In the genomic region with DNA sequence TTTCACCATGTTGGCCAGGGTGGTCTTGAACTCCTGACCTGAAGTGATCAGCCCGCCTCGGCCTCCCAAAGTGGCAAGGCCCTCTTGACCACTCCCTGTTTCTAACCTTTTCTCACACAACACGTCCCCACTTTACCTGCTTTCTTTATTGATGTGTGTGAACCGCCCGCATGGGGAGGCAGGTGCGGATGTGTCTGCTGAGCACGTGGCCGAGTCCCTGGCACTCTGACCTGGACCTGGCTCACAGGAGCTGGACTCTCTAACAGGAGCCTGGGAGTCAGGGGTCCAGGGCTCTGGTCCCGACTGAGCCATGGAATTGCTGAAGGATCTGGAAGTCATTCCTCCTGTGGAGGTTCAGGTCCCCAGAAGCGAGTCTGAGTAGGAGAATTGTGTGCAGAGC, we compare ENCODE assay signal across 30 cellular contexts. TPM values are rescaled to one million over a fixed set of nuclear protein-coding genes. Genes with fewer than 3 reads are reported as not detected.
DNase-seq lines count a peak whose midpoint lies in the region; ATAC-seq, FAIRE-seq and TF ChIP-seq lines count a peak whose summit lies in the region.
"Had no signal": no experiment of that assay in that cellular context is flagged by ENCODE, and none has a peak within 500 bp of the region (broad histone marks: within the 10 kb centered on the region; RNA-seq: fewer than 3 reads in every experiment).

No MANE protein-coding gene starts in this region.

- TF ChIP-seq RAD21 in HepG2 (CRISPR knock-in tag; IDR thresholded peaks at IDR 0.05), result no peak
- TF ChIP-seq RAD21 in H1 (IDR thresholded peaks at IDR 0.05 in 1 of 2, conservative IDR thresholded peaks at IDR 0.05 in 1 of 2; ENCODE audit: low read depth in 2 of 2, low read length in 2 of 2), result no peak

- no peak overlapping the region for H3K18ac ChIP-seq in H1 (ENCODE audit: extremely low read depth, low read length)

- ATAC-seq in HepG2 (no peak), right lobe of liver (no peak), lower lobe of right lung (no peak), upper lobe of right lung (no peak), mucosa of descending colon (no peak)
- ATAC-seq: GM12878 had no signal

- H2AFZ ChIP-seq in HepG2 (ENCODE audit: low read length) (no peak overlapping the region), H1 (ENCODE audit: low read length) (no peak overlapping the region)

- no peak overlapping the region for H3K4ac ChIP-seq in H1 (replicated peaks; ENCODE audit: insufficient read length, low read depth, low read length)

- POLR2A ChIA-PET in HepG2 (lab: Yijun Ruan, JAX), result no interaction called here
- POLR2A ChIA-PET in H1 (lab: Charles Lee; ENCODE audit: partially characterized antibody), result interaction anchor here (0.7 to 0.9 kb wide), 2 partner anchors 30 to 40 kb away, joined by 3 read pairs; partner anchors contain the start of gene C11orf96

- 24% methylated on average over 10 of the region's 10 CpGs for WGBS in HepG2 (ENCODE audit: low lambda C conversion rate)
- WGBS in right lobe of liver (ENCODE audit: insufficient coverage, low coverage, low lambda C conversion rate, missing lambda C conversion rate), result 90% methylated on average over 8 of the region's 10 CpGs
- 77% methylated on average over 10 of the region's 10 CpGs; no CpG with 5 or more reads in 1 of the 2 experiments for WGBS in H1 (ENCODE audit: extremely low coverage in 1 of 2, insufficient coverage in 1 of 2, insufficient read length in 1 of 2, insufficient replicate concordance in 2 of 2, low coverage in 1 of 2, low lambda C conversion rate in 2 of 2, missing lambda C conversion rate in 1 of 2), 2 experiments

- TF ChIP-seq POLR2A in HepG2 (IDR thresholded peaks at IDR 0.05; ENCODE audit: insufficient read depth in 1 of 2, low read depth in 2 of 2, low read length in 2 of 2) (no peak), right lobe of liver (IDR thresholded peaks at IDR 0.05) (no peak), H1 (IDR thresholded peaks at IDR 0.05; ENCODE audit: control extremely low read depth in 1 of 2, low read depth in 2 of 2, low read length in 2 of 2) (no peak)

- no TSS peak for BruUV-seq in HepG2 (replicated peaks; lab: Mats Ljungman, UMichigan)

- H3K56ac ChIP-seq in H1 (replicated peaks; ENCODE audit: insufficient read length, low read depth, low read length), result no peak overlapping the region

- H2BK5ac ChIP-seq in H1 (ENCODE audit: low read depth, low read length), result no peak overlapping the region

- no peak overlapping the region for H3K27ac ChIP-seq in HepG2 (ENCODE audit: extremely low read length, insufficient read depth, low read length)
- H3K27ac ChIP-seq in right lobe of liver, result no peak overlapping the region
- no peak overlapping the region for H3K27ac ChIP-seq in H1 (ENCODE audit: low read depth, low read length)
- H3K27ac ChIP-seq in lower lobe of right lung, result peak overlapping the region; percentile 31
- H3K27ac ChIP-seq in upper lobe of right lung, result peak overlapping the region; percentile 13
- H3K27ac ChIP-seq: BLaER1 had no signal

- H3K4me2 ChIP-seq in HepG2 (ENCODE audit: low read depth, low read length) (no peak overlapping the region), H1 (ENCODE audit: insufficient read depth in 1 of 2, low read depth in 2 of 2, low read length in 2 of 2) (no peak overlapping the region)
- H3K4me2 ChIP-seq: BLaER1 had no signal

- no peak overlapping the region for H3K14ac ChIP-seq in H1 (ENCODE audit: insufficient read length)

- CTCF ChIA-PET in HepG2 (lab: Yijun Ruan, JAX; ENCODE audit: low intra/inter-chr PET ratio, low total read pairs) (no interaction called here), H1 (lab: Charles Lee; ENCODE audit: partially characterized antibody) (interaction anchor here (0.9 to 2.3 kb wide), 7 partner anchors 9 to 92 kb away, joined by 3 to 10 read pairs (median 3); no protein-coding TSS in a partner anchor)

- H3K4me1 ChIP-seq in HepG2 (ENCODE audit: insufficient read depth, low read length), result peaks cover 49% of the 10 kb centered on the region
- peaks cover 0 to 44% (median 13%) of the 10 kb centered on the region in 4 donors for H3K4me1 ChIP-seq in right lobe of liver
- H3K4me1 ChIP-seq in H1 (replicated peaks in 1 of 4; ENCODE audit: control insufficient read depth in 3 of 4, insufficient read depth in 4 of 4, low read length in 3 of 4), result peaks cover 0 to 4% (median 0%) of the 10 kb centered on the region in 4 experiments; a peak in 4 of 7 replicates
- H3K4me1 ChIP-seq in lower lobe of right lung, result peaks cover 70% of the 10 kb centered on the region
- H3K4me1 ChIP-seq in upper lobe of right lung, result peaks cover 37% of the 10 kb centered on the region
- H3K4me1 ChIP-seq in mucosa of descending colon (ENCODE audit: low read depth), result no peaks in the 10 kb centered on the region
- H3K4me1 ChIP-seq: BE2C, BLaER1 had no signal

- no peaks in the 10 kb centered on the region for H3K27me3 Mint-ChIP-seq in glutamatergic neuron (ENCODE audit: unreplicated experiment)

- H3K9me3 Mint-ChIP-seq in glutamatergic neuron (ENCODE audit: unreplicated experiment), result peaks cover 2% of the 10 kb centered on the region

- H3K36me3 Mint-ChIP-seq in glutamatergic neuron (ENCODE audit: unreplicated experiment), result no peaks in the 10 kb centered on the region
- H3K36me3 Mint-ChIP-seq: CD14-positive monocyte; CD4-positive, alpha-beta memory T cell; CD4-positive, CD25-positive, alpha-beta regulatory T cell; CD8-positive, alpha-beta memory T cell had no signal

- no peak overlapping the region for H4K8ac ChIP-seq in H1 (ENCODE audit: extremely low read depth, insufficient read depth, low read length)

- FAIRE-seq in HepG2 (lab: Jason Lieb, UNC) (no peak), H1 (lab: Jason Lieb, UNC) (no peak)
- FAIRE-seq: A204.1, GM12878, GM12892, GM18507 had no signal

- H4K20me1 ChIP-seq in HepG2 (ENCODE audit: insufficient read depth, low read length), result no peaks in the 10 kb centered on the region
- H4K20me1 ChIP-seq in H1 (replicated peaks in 1 of 2; ENCODE audit: control insufficient read depth in 1 of 2, insufficient read depth in 2 of 2, low read length in 2 of 2), result no peaks in the 10 kb centered on the region
- H4K20me1 ChIP-seq: BLaER1 had no signal

- intact Hi-C loops in HepG2 (cut with micrococcal nuclease; ENCODE audit: unreplicated experiment) (no loop called here), right lobe of liver (cut with DNase I) (no loop called here), lower lobe of right lung (cut with DNase I) (no loop called here), upper lobe of right lung (cut with DNase I) (no loop called here), mucosa of descending colon (cut with DNase I, micrococcal nuclease) (no loop called here)

- H3K36me3 ChIP-seq in HepG2 (replicated peaks in 1 of 2; ENCODE audit: control insufficient read depth in 1 of 2, insufficient read depth in 2 of 2, low read length in 2 of 2) (no peaks in the 10 kb centered on the region), right lobe of liver (no peaks in the 10 kb centered on the region), H1 (ENCODE audit: control insufficient read depth in 2 of 4, insufficient read depth in 4 of 4, low read length in 3 of 4) (no peaks in the 10 kb centered on the region), lower lobe of right lung (no peaks in the 10 kb centered on the region), upper lobe of right lung (no peaks in the 10 kb centered on the region), mucosa of descending colon (ENCODE audit: low read depth) (no peaks in the 10 kb centered on the region)
- H3K36me3 ChIP-seq: BE2C, BLaER1 had no signal

- H4K5ac ChIP-seq in H1 (ENCODE audit: insufficient read length, low read depth, low read length), result no peak overlapping the region

- no peak overlapping the region for H2BK120ac ChIP-seq in H1 (replicated peaks; ENCODE audit: low read depth, low read length)

- H3K27me3 ChIP-seq in HepG2 (ENCODE audit: control insufficient read depth in 1 of 2, insufficient read depth in 2 of 2, low read length in 2 of 2) (no peaks in the 10 kb centered on the region), right lobe of liver (no peaks in the 10 kb centered on the region), H1 (replicated peaks in 1 of 4; ENCODE audit: control insufficient read depth in 3 of 4, extremely low read depth in 1 of 4, insufficient read depth in 3 of 4, low read length in 3 of 4) (no peaks in the 10 kb centered on the region), lower lobe of right lung (ENCODE audit: low read depth) (no peaks in the 10 kb centered on the region), upper lobe of right lung (no peaks in the 10 kb centered on the region)
- H3K27me3 ChIP-seq: BE2C, BLaER1 had no signal

- no peaks in the 10 kb centered on the region for H3K79me2 ChIP-seq in HepG2 (ENCODE audit: insufficient read depth, low read length)
- H3K79me2 ChIP-seq in H1 (ENCODE audit: control insufficient read depth in 1 of 2, insufficient read depth in 2 of 2, low read length in 2 of 2), result no peaks in the 10 kb centered on the region

- H3K9ac ChIP-seq in HepG2 (ENCODE audit: insufficient read depth, low read depth, low read length), result no peak overlapping the region
- H3K9ac ChIP-seq in H1 (replicated peaks in 1 of 4; ENCODE audit: extremely low read depth in 1 of 4, low read depth in 3 of 4, low read length in 3 of 4), result no peak overlapping the region
- H3K9ac ChIP-seq: BLaER1 had no signal

- TF ChIP-seq CTCF in HepG2 (CRISPR knock-in tag; IDR thresholded peaks at IDR 0.05) (no peak), right lobe of liver (IDR thresholded peaks at IDR 0.05) (no peak), H1 (IDR thresholded peaks at IDR 0.05; ENCODE audit: control extremely low read depth in 1 of 3, insufficient read depth in 1 of 3, low read depth in 1 of 3, low read length in 3 of 3) (no peak), lower lobe of right lung (IDR thresholded peaks at IDR 0.05) (no peak), upper lobe of right lung (IDR thresholded peaks at IDR 0.05) (no peak), glutamatergic neuron (IDR thresholded peaks at IDR 0.05; ENCODE audit: partially characterized antibody, unreplicated experiment) (no peak), mucosa of descending colon (IDR thresholded peaks at IDR 0.05) (no peak)

- DNase-seq in HepG2 (ENCODE audit: low spot score) (no peak), right lobe of liver (no peak), H1 (ENCODE audit: low read depth in 1 of 2, low spot score in 2 of 2) (no peak), lower lobe of right lung (no peak), upper lobe of right lung (no peak), HT-29 (ENCODE audit: low spot score) (no peak), glutamatergic neuron (no peak), mucosa of descending colon (no peak)
- DNase-seq: 8988T; ACHN; BE2C; C1 segment of cervical spinal cord; CD4-positive, alpha-beta memory T cell; CD4-positive, CD25-positive, alpha-beta regulatory T cell; CD8-positive, alpha-beta memory T cell; COR-L47; DMS 273 treated with DMSO at 0.1 percent for 48 hours; DMS153; DMS53; DMS79; DND-41; EL; GDM1 had no signal

- H3K79me1 ChIP-seq in H1 (ENCODE audit: low read depth, low read length), result no peaks in the 10 kb centered on the region

- no peak for TF ChIP-seq EP300 in HepG2 (IDR thresholded peaks at IDR 0.05; ENCODE audit: low read depth in 2 of 2, low read length in 2 of 2)
- no peak for TF ChIP-seq EP300 in HepG2 (CRISPR knock-in tag; IDR thresholded peaks at IDR 0.05; ENCODE audit: borderline replicate concordance)
- TF ChIP-seq EP300 in H1 (IDR thresholded peaks at IDR 0.05; ENCODE audit: borderline replicate concordance in 1 of 2, low read depth in 2 of 2, low read length in 2 of 2), result no peak

- H3K4me3 Mint-ChIP-seq in glutamatergic neuron (ENCODE audit: unreplicated experiment), result no peak overlapping the region
- H3K4me3 Mint-ChIP-seq: CD14-positive monocyte; CD4-positive, CD25-positive, alpha-beta regulatory T cell; CD8-positive, alpha-beta memory T cell had no signal

- H3K4me3 ChIP-seq in HepG2 (replicated peaks in 1 of 3; ENCODE audit: insufficient read depth in 1 of 3, low read depth in 2 of 3, low read length in 3 of 3), result no peak overlapping the region
- no peak overlapping the region for H3K4me3 ChIP-seq in right lobe of liver
- H3K4me3 ChIP-seq in H1 (ENCODE audit: extremely low read depth in 1 of 4, insufficient read depth in 2 of 4, low read depth in 3 of 4, low read length in 4 of 4), result no peak overlapping the region
- H3K4me3 ChIP-seq in lower lobe of right lung, result no peak overlapping the region
- no peak overlapping the region for H3K4me3 ChIP-seq in upper lobe of right lung
- H3K4me3 ChIP-seq in mucosa of descending colon, result no peak overlapping the region
- H3K4me3 ChIP-seq: BLaER1, GM12878 had no signal

- peaks cover 5% of the 10 kb centered on the region for H3K4me1 Mint-ChIP-seq in glutamatergic neuron (ENCODE audit: low read depth, unreplicated experiment)
- H3K4me1 Mint-ChIP-seq: CD14-positive monocyte; CD4-positive, alpha-beta memory T cell; CD4-positive, CD25-positive, alpha-beta regulatory T cell; CD8-positive, alpha-beta memory T cell had no signal

- no peak overlapping the region for H3K23ac ChIP-seq in H1 (ENCODE audit: insufficient read length)

- no peaks in the 10 kb centered on the region for H3K23me2 ChIP-seq in H1 (ENCODE audit: low read depth, low read length)

- in situ Hi-C loops in HepG2 (cut with HindIII; ENCODE audit: extremely low pct_ligation_motif_present, low pct_unique_long_range_greater_than_20kb), result no loop called here

- no peaks in the 10 kb centered on the region for H3K9me3 ChIP-seq in HepG2 (ENCODE audit: low read length)
- H3K9me3 ChIP-seq in right lobe of liver, result no peaks in the 10 kb centered on the region
- no peaks in the 10 kb centered on the region for H3K9me3 ChIP-seq in H1 (ENCODE audit: insufficient read depth in 2 of 2, low read depth in 1 of 2, low read length in 1 of 2)
- H3K9me3 ChIP-seq in lower lobe of right lung, result peaks cover 2% of the 10 kb centered on the region
- no peaks in the 10 kb centered on the region for H3K9me3 ChIP-seq in upper lobe of right lung
- H3K9me3 ChIP-seq in mucosa of descending colon, result no peaks in the 10 kb centered on the region
- H3K9me3 ChIP-seq: BE2C, BLaER1 had no signal

- peak overlapping the region; percentile 72; the same call in 1 of the 2 replicates for H2BK15ac ChIP-seq in H1 (ENCODE audit: low read length)

- H2AK5ac ChIP-seq in H1 (ENCODE audit: low read depth, low read length), result no peak overlapping the region

- no peak overlapping the region for H2BK20ac ChIP-seq in H1 (ENCODE audit: low read length)

- no peak overlapping the region for H3K27ac Mint-ChIP-seq in glutamatergic neuron (ENCODE audit: unreplicated experiment)
- H3K27ac Mint-ChIP-seq: CD4-positive, alpha-beta memory T cell; CD8-positive, alpha-beta memory T cell had no signal

- 0 out of 2 replicates have a peak overlapping the region, but pooled peaks have one; percentile 17 for H2BK12ac ChIP-seq in H1 (ENCODE audit: low read depth, low read length)

- no peak overlapping the region for H4K91ac ChIP-seq in H1 (replicated peaks; ENCODE audit: insufficient read length, low read length)

RNA-seq across cellular contexts. Expression of gene C11orf96, which starts 40.0 kb away (rescaled TPM):
- total RNA-seq in HepG2 (2016; rRNA removed; fragmentation: Illumina TruSeq; extraction: Trizol) (not detected in 2 replicates), right lobe of liver (100 to 1,000 TPM in 1 of 6 experiments, 10 to 100 TPM in 2, 1 to 10 TPM in 3; 5.4 to 115 (median 27.7) TPM), lower lobe of right lung (83.5 TPM), upper lobe of right lung (139 TPM), glutamatergic neuron (ENCODE audit: unreplicated experiment) (74.9 TPM), mucosa of descending colon (10 to 100 TPM; 13.0 to 42.0 (median 21.0) TPM)
- total RNA-seq in HepG2 (2016; cell fraction: cytosol; rRNA removed; fragmentation: Illumina TruSeq; extraction: Trizol; ENCODE audit: low read depth), result not detected in 2 replicates
- not detected in 2 replicates for total RNA-seq in HepG2 (2016; cell fraction: insoluble cytoplasmic fraction; rRNA removed; fragmentation: Illumina TruSeq; extraction: Trizol)
- not detected in 2 replicates for total RNA-seq in HepG2 (2016; cell fraction: membrane; rRNA removed; fragmentation: Illumina TruSeq; extraction: Trizol)
- not detected in 2 replicates for total RNA-seq in HepG2 (2016; cell fraction: nucleus; rRNA removed; fragmentation: Illumina TruSeq; extraction: Trizol)
- polyA plus RNA-seq in HepG2 (2011; rRNA removed) (0.08 and 0.35 TPM in 2 replicates), H1 (2011; rRNA removed) (0.91 and 2.0 TPM in 2 replicates)
- polyA plus RNA-seq in HepG2 (2011; cell fraction: cytosol; rRNA removed), result 0.25 and 0.28 TPM in 2 replicates
- polyA plus RNA-seq in HepG2 (2011; cell fraction: nucleus; rRNA removed), result 0.13 and 0.62 TPM in 2 replicates
- 0.80 TPM in 1 of 2 replicates, not detected in the other for polyA plus RNA-seq in HepG2 (2012)
- polyA plus RNA-seq in HepG2 (2016; cell fraction: cytosol; fragmentation: Illumina TruSeq; extraction: Trizol; ENCODE audit: low read depth), result not detected in 2 replicates
- not detected in 2 replicates for polyA plus RNA-seq in HepG2 (2016; cell fraction: insoluble cytoplasmic fraction; fragmentation: Illumina TruSeq; extraction: Trizol; ENCODE audit: low read depth)
- not detected in 2 replicates for polyA plus RNA-seq in HepG2 (2016; cell fraction: membrane; fragmentation: Illumina TruSeq; extraction: Trizol; ENCODE audit: low read depth)
- polyA plus RNA-seq in HepG2 (2016; cell fraction: nucleus; fragmentation: Illumina TruSeq; extraction: Trizol; ENCODE audit: insufficient read depth, low read depth), result not detected in 2 replicates
- not detected in 2 replicates for polyA minus RNA-seq in HepG2 (2011; rRNA and poly(A)+ RNA removed; ENCODE audit: low replicate concordance)
- 0.49 TPM in 1 of 2 replicates, not detected in the other for polyA minus RNA-seq in HepG2 (2011; cell fraction: cytosol; rRNA and poly(A)+ RNA removed)
- polyA minus RNA-seq in HepG2 (2011; cell fraction: nucleus; rRNA and poly(A)+ RNA removed), result not detected in 2 replicates
- total RNA-seq in H1 (2021; fragmentation: NEBNext Ultra II Directional; extraction: Animal tissue kit (Norgen Biotek cat#: 25700)), result 0.67 and 0.97 TPM in 2 replicates
- polyA plus RNA-seq in H1 (2011; cell fraction: cytosol; rRNA removed), result 1.5 TPM
- 1.4 TPM for polyA plus RNA-seq in H1 (2011; cell fraction: nucleus; rRNA removed)
- polyA plus RNA-seq in H1 (2012, experiment 1 of 2), result 0.51 to 0.98 TPM (median 0.72 TPM) in 4 replicates
- 0.28 TPM for polyA plus RNA-seq in H1 (2012, experiment 2 of 2)
- 0.36 TPM for polyA plus RNA-seq in H1 (2013, experiment 1 of 2)
- 0.42 TPM for polyA plus RNA-seq in H1 (2013, experiment 2 of 2)
- not detected in 2 replicates for polyA minus RNA-seq in H1 (2011; rRNA and poly(A)+ RNA removed)
- 1.2 TPM for polyA minus RNA-seq in H1 (2011; cell fraction: cytosol; rRNA and poly(A)+ RNA removed)
- polyA minus RNA-seq in H1 (2011; cell fraction: nucleus; rRNA and poly(A)+ RNA removed), result 1.4 TPM
- total RNA-seq in HT-29 (2014; rRNA removed; shearing (Covaris generic)), result not detected in 2 replicates
- total RNA-seq: G401 had no signal
- polyA plus RNA-seq: CD14-positive monocyte; CD4-positive, alpha-beta memory T cell; CD4-positive, CD25-positive, alpha-beta regulatory T cell; CD8-positive, alpha-beta memory T cell had no signal

Comparison
In these comparisons a context has a peak if more than half of its experiments do, and no peak if none do; other contexts are left out.
1. H3K27ac ChIP-seq: peak in lower lobe of right lung (single experiment) and upper lobe of right lung (single experiment); none in HepG2 (single experiment), right lobe of liver (0 of 3) and H1 (single experiment).
2. Of the 41 proteins assayed by ChIP-seq in both HepG2 and H1: peak only in HepG2: MAX; only in H1: none; in both: none; in neither: 40.